ENCODE assay signal across 10 cellular contexts in the genomic region with DNA sequence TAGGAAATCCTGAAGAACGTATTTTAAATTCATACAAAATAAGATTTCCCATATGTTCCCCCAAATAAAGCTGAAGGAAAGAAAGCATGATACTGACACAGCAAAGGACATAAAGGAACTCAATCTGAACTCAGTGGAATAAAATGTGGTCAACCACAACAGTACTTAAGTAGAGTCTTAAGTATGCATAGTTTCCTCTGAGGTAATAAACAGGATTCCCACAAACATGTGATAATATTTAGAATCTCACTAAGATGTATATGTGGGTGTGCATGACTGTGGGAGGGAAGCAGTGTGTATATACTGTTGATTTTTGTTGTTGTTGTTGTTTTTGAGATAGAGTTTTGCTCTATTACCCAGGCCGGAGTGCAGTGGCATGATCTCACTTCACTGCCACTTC.
DNase-seq lines count a peak whose midpoint lies in the region; ATAC-seq and FAIRE-seq lines count a peak whose summit lies in the region.
"Had no signal": no experiment of that assay in that cellular context is flagged by ENCODE, and none has a peak within 500 bp of the region (broad histone marks: within the 10 kb centered on the region; RNA-seq: fewer than 3 reads in every experiment).

No MANE protein-coding gene starts in this region.

- H3K9me3 Mint-ChIP-seq in activated T-cell treated with anti-CD3 and anti-CD28 coated beads, Interleukin-2, amount 50 U/mL, for 24 hours: no peaks in the 10 kb centered on the region
- no peaks in the 10 kb centered on the region for H3K9me3 Mint-ChIP-seq in stimulated activated naive B cell treated with anti-CD40 and anti-IgM and Interleukin-4, amounts not matched to agents 10 μg/mL and 1 μg/mL and 100 μg/mL, for 72 hours

- H3K4me3 Mint-ChIP-seq in activated T-cell treated with anti-CD3 and anti-CD28 coated beads, Interleukin-2, amount 50 U/mL, for 24 hours: no peak overlapping the region
- no peak overlapping the region for H3K4me3 Mint-ChIP-seq in stimulated activated naive B cell treated with anti-CD40 and anti-IgM and Interleukin-4, amounts not matched to agents 10 μg/mL and 1 μg/mL and 100 μg/mL, for 72 hours

- H3K27ac Mint-ChIP-seq in activated T-cell treated with anti-CD3 and anti-CD28 coated beads, Interleukin-2, amount 50 U/mL, for 24 hours: peak overlapping the region; percentile 15
- no peak overlapping the region for H3K27ac Mint-ChIP-seq in stimulated activated naive B cell treated with anti-CD40 and anti-IgM and Interleukin-4, amounts not matched to agents 10 μg/mL and 1 μg/mL and 100 μg/mL, for 72 hours

- H3K27ac ChIP-seq in epithelial cell of prostate: no peak overlapping the region
- H3K27ac ChIP-seq: C4-2B had no signal

- peak; percentile 53 for FAIRE-seq in RCC 7860 (lab: Jason Lieb, UNC)
- FAIRE-seq: kidney had no signal

- peak; percentile 27 to 31 for ATAC-seq in stimulated activated naive B cell treated with anti-CD40 and anti-IgM and Interleukin-4, amounts not matched to agents 10 μg/mL and 1 μg/mL and 100 μg/mL, for 72 hours (replicated peaks)
- no peak for ATAC-seq in HG02973 (IDR thresholded peaks at IDR 0.05; ENCODE audit: unreplicated experiment)

- no peak for DNase-seq in activated T-cell treated with anti-CD3 and anti-CD28 coated beads, Interleukin-2, amount 50 U/mL, for 24 hours
- no peak for DNase-seq in activated T-cell treated with anti-CD3 and anti-CD28 coated beads, Interleukin-2, amount 50 U/mL, for 1 hour
- DNase-seq in RCC 7860 (ENCODE audit: low spot score): peak; percentile 41
- DNase-seq in epithelial cell of prostate (ENCODE audit: low read depth, low spot score): peak; percentile 16
- no peak for DNase-seq in stimulated activated naive B cell treated with anti-CD40 and anti-IgM and Interleukin-4, amounts not matched to agents 10 μg/mL and 1 μg/mL and 100 μg/mL, for 72 hours
- no peak for DNase-seq in NCI-H2196 treated with DMSO at 0.1 percent for 48 hours (lab: John Stamatoyannopoulos, UW; ENCODE audit: unreplicated experiment)
- no peak for DNase-seq in DMS 273 (lab: John Stamatoyannopoulos, UW; ENCODE audit: unreplicated experiment)
- DNase-seq: kidney had no signal

- H3K27me3 Mint-ChIP-seq in activated T-cell treated with anti-CD3 and anti-CD28 coated beads, Interleukin-2, amount 50 U/mL, for 24 hours: no peaks in the 10 kb centered on the region
- no peaks in the 10 kb centered on the region for H3K27me3 Mint-ChIP-seq in stimulated activated naive B cell treated with anti-CD40 and anti-IgM and Interleukin-4, amounts not matched to agents 10 μg/mL and 1 μg/mL and 100 μg/mL, for 72 hours

- H3K36me3 Mint-ChIP-seq in activated T-cell treated with anti-CD3 and anti-CD28 coated beads, Interleukin-2, amount 50 U/mL, for 24 hours (ENCODE audit: low read depth): peaks cover 90% of the 10 kb centered on the region
- peaks cover 49 to 65% of the 10 kb centered on the region in 2 donors for H3K36me3 Mint-ChIP-seq in stimulated activated naive B cell treated with anti-CD40 and anti-IgM and Interleukin-4, amounts not matched to agents 10 μg/mL and 1 μg/mL and 100 μg/mL, for 72 hours

- peaks cover 40% of the 10 kb centered on the region for H3K4me1 Mint-ChIP-seq in activated T-cell treated with anti-CD3 and anti-CD28 coated beads, Interleukin-2, amount 50 U/mL, for 24 hours (ENCODE audit: low read depth)
- H3K4me1 Mint-ChIP-seq in stimulated activated naive B cell treated with anti-CD40 and anti-IgM and Interleukin-4, amounts not matched to agents 10 μg/mL and 1 μg/mL and 100 μg/mL, for 72 hours: peaks cover 6 to 16% of the 10 kb centered on the region in 2 donors

Comparison
In these comparisons a context has a peak if more than half of its experiments do, and no peak if none do; other contexts are left out.
1. DNase-seq: peak in RCC 7860 (single experiment) and epithelial cell of prostate (single experiment); none in activated T-cell treated with anti-CD3 and anti-CD28 coated beads, Interleukin-2, amount 50 U/mL, for 24 hours (single experiment), activated T-cell treated with anti-CD3 and anti-CD28 coated beads, Interleukin-2, amount 50 U/mL, for 1 hour (single experiment), stimulated activated naive B cell treated with anti-CD40 and anti-IgM and Interleukin-4, amounts not matched to agents 10 μg/mL and 1 μg/mL and 100 μg/mL, for 72 hours (single experiment), NCI-H2196 treated with DMSO at 0.1 percent for 48 hours (single experiment) and DMS 273 (single experiment).